ENCODE assay signal across 12 cellular contexts in genomic region chr1:27562483-27563406, GRCh38. TPM values are rescaled to one million over a fixed set of nuclear protein-coding genes. Genes with fewer than 3 reads are reported as not detected.
DNase-seq lines count a peak whose midpoint lies in the region; ATAC-seq, FAIRE-seq and TF ChIP-seq lines count a peak whose summit lies in the region.
"Had no signal": no experiment of that assay in that cellular context is flagged by ENCODE, and none has a peak within 500 bp of the region (broad histone marks: within the 10 kb centered on the region; RNA-seq: fewer than 3 reads in every experiment).

No MANE protein-coding gene starts in this region.

- H2BK15ac ChIP-seq in H1 (ENCODE audit: low read length), result peak overlapping the region; percentile 89; the same call in 1 of the 2 replicates

- H2BK5ac ChIP-seq in H1 (ENCODE audit: low read depth, low read length), result no peak overlapping the region

- H3K4me3 Mint-ChIP-seq in CD8-positive, alpha-beta T cell, result no peak overlapping the region

- peaks cover 20% of the 10 kb centered on the region for H3K79me1 ChIP-seq in H1 (ENCODE audit: low read depth, low read length)

- no peak for TF ChIP-seq RAD21 in H1 (IDR thresholded peaks at IDR 0.05 in 1 of 2, conservative IDR thresholded peaks at IDR 0.05 in 1 of 2; ENCODE audit: low read depth in 2 of 2, low read length in 2 of 2)

- peaks cover under 1% of the 10 kb centered on the region for H3K36me3 Mint-ChIP-seq in CD8-positive, alpha-beta T cell

- intact Hi-C loops in CD8-positive, alpha-beta T cell (cut with DNase I, micrococcal nuclease), result no loop called here

- no peak overlapping the region for H4K5ac ChIP-seq in H1 (ENCODE audit: insufficient read length, low read depth, low read length)

- H3K9me3 ChIP-seq in H1 (ENCODE audit: insufficient read depth in 2 of 2, low read depth in 1 of 2, low read length in 1 of 2), result no peaks in the 10 kb centered on the region
- H3K9me3 ChIP-seq in mucosa of stomach (ENCODE audit: control insufficient read depth, low read length), result no peaks in the 10 kb centered on the region
- no peaks in the 10 kb centered on the region for H3K9me3 ChIP-seq in CD8-positive, alpha-beta T cell (ENCODE audit: low read length)
- H3K9me3 ChIP-seq in HAP-1, result no peaks in the 10 kb centered on the region

- no peak overlapping the region for H4K91ac ChIP-seq in H1 (replicated peaks; ENCODE audit: insufficient read length, low read length)

- no peak overlapping the region for H3K4ac ChIP-seq in H1 (replicated peaks; ENCODE audit: insufficient read length, low read depth, low read length)

- no peak overlapping the region for H3K27ac Mint-ChIP-seq in CD8-positive, alpha-beta T cell

- H3K4me1 Mint-ChIP-seq in CD8-positive, alpha-beta T cell (ENCODE audit: low read depth), result peaks cover 20% of the 10 kb centered on the region

- no peak overlapping the region for H3K9ac ChIP-seq in H1 (replicated peaks in 1 of 4; ENCODE audit: extremely low read depth in 1 of 4, low read depth in 3 of 4, low read length in 3 of 4)
- H3K9ac ChIP-seq in mucosa of stomach (ENCODE audit: low read length), result peak overlapping the region; percentile 72

- no peak overlapping the region for H2BK20ac ChIP-seq in H1 (ENCODE audit: low read length)

- H4K8ac ChIP-seq in H1 (ENCODE audit: extremely low read depth, insufficient read depth, low read length), result no peak overlapping the region

- no peak overlapping the region for H3K14ac ChIP-seq in H1 (ENCODE audit: insufficient read length)

- no peak overlapping the region for H3K23ac ChIP-seq in H1 (ENCODE audit: insufficient read length)

- TF ChIP-seq POLR2A in H1 (IDR thresholded peaks at IDR 0.05; ENCODE audit: control extremely low read depth in 1 of 2, low read depth in 2 of 2, low read length in 2 of 2), result no peak

- H2AK5ac ChIP-seq in H1 (ENCODE audit: low read depth, low read length), result no peak overlapping the region

- no peak overlapping the region for H3K27ac ChIP-seq in H1 (ENCODE audit: low read depth, low read length)
- H3K27ac ChIP-seq in substantia nigra (ENCODE audit: low read depth, low read length, poor library complexity, severe bottlenecking), result peak overlapping the region; percentile 38
- H3K27ac ChIP-seq in CD8-positive, alpha-beta T cell (ENCODE audit: low read depth, low read length), result no peak overlapping the region

- FAIRE-seq in HTR-8/SVneo (lab: Jason Lieb, UNC) (peak; percentile 90), H1 (lab: Jason Lieb, UNC) (no peak)

- in situ Hi-C loops in HAP-1 (cut with MboI; ENCODE audit: low sequenced_read_pairs), result no loop called here

- no peak overlapping the region for H2BK120ac ChIP-seq in H1 (replicated peaks; ENCODE audit: low read depth, low read length)

- H3K4me2 ChIP-seq in H1 (ENCODE audit: insufficient read depth in 1 of 2, low read depth in 2 of 2, low read length in 2 of 2), result no peak overlapping the region

- no peak overlapping the region for H3K4me3 ChIP-seq in H1 (ENCODE audit: extremely low read depth in 1 of 4, insufficient read depth in 2 of 4, low read depth in 3 of 4, low read length in 4 of 4)
- H3K4me3 ChIP-seq in mucosa of stomach (ENCODE audit: low read length), result no peak overlapping the region
- H3K4me3 ChIP-seq in CD8-positive, alpha-beta T cell (ENCODE audit: low read depth, low read length), result no peak overlapping the region
- H3K4me3 ChIP-seq in HAP-1, result no peak overlapping the region

- no peaks in the 10 kb centered on the region for H3K27me3 Mint-ChIP-seq in CD8-positive, alpha-beta T cell (ENCODE audit: low read depth)

- no peaks in the 10 kb centered on the region for H3K23me2 ChIP-seq in H1 (ENCODE audit: low read depth, low read length)

- peak overlapping the region; percentile 19; the same call in 1 of the 2 replicates for H2BK12ac ChIP-seq in H1 (ENCODE audit: low read depth, low read length)

- CTCF ChIA-PET in H1 (lab: Charles Lee; ENCODE audit: partially characterized antibody), result interaction anchor here (0.6 to 56.1 kb wide), 11 partner anchors 0 to 696 kb away, joined by 3 to 1807 read pairs (median 4); partner anchors contain the start of gene AHDC1
- CTCF ChIA-PET in CD8-positive, alpha-beta T cell (lab: Charles Lee), result interaction anchor here (2.2 kb wide), 1 partner anchor 43 kb away, joined by 6 read pairs; no protein-coding TSS in a partner anchor

- POLR2A ChIA-PET in H1 (lab: Charles Lee; ENCODE audit: partially characterized antibody), result interaction anchor here (0.7 to 25.0 kb wide), 5 partner anchors 1 to 124 kb away, joined by 3 to 350 read pairs (median 7); no protein-coding TSS in a partner anchor
- POLR2A ChIA-PET in CD8-positive, alpha-beta T cell (lab: Charles Lee), result no interaction called here

- H2AFZ ChIP-seq in H1 (ENCODE audit: low read length), result no peak overlapping the region

- peaks cover 14 to 28% of the 10 kb centered on the region in 2 experiments for H4K20me1 ChIP-seq in H1 (replicated peaks in 1 of 2; ENCODE audit: control insufficient read depth in 1 of 2, insufficient read depth in 2 of 2, low read length in 2 of 2)

- no peak for TF ChIP-seq EP300 in H1 (IDR thresholded peaks at IDR 0.05; ENCODE audit: borderline replicate concordance in 1 of 2, low read depth in 2 of 2, low read length in 2 of 2)

- no peak overlapping the region for H3K56ac ChIP-seq in H1 (replicated peaks; ENCODE audit: insufficient read length, low read depth, low read length)

- no peak for ATAC-seq in GM21529 (IDR thresholded peaks at IDR 0.05; ENCODE audit: unreplicated experiment)
- no peak for ATAC-seq in CD8-positive, alpha-beta T cell

- DNase-seq in HTR-8/SVneo (ENCODE audit: insufficient read length, low spot score), result no peak
- DNase-seq in H1 (ENCODE audit: low read depth in 1 of 2, low spot score in 2 of 2), result no peak
- DNase-seq in substantia nigra (lab: John Stamatoyannopoulos, UW), result no peak
- DNase-seq in HuH-7 (ENCODE audit: low spot score), result no peak
- DNase-seq in CD8-positive, alpha-beta T cell, result no peak
- DNase-seq in HAP-1 (ENCODE audit: low spot score in 2 of 2), result no peak
- DNase-seq: dermis blood vessel endothelial cell; NCI-H748 treated with DMSO at 0.1 percent for 48 hours; stimulated activated CD4-positive, alpha-beta T cell treated with anti-CD3 and anti-CD28 coated beads, Interleukin-15, amount 100 ng/mL, for 24 hours; T1000 had no signal

- H3K18ac ChIP-seq in H1 (ENCODE audit: extremely low read depth, low read length), result no peak overlapping the region

- peaks cover 0 to 44% of the 10 kb centered on the region in 2 experiments; a peak in 2 of 4 replicates for H3K79me2 ChIP-seq in H1 (ENCODE audit: control insufficient read depth in 1 of 2, insufficient read depth in 2 of 2, low read length in 2 of 2)

- 83% methylated on average over 19 of the region's 19 CpGs; no CpG with 5 or more reads in 1 of the 2 experiments for WGBS in H1 (ENCODE audit: extremely low coverage in 1 of 2, insufficient coverage in 1 of 2, insufficient read length in 1 of 2, insufficient replicate concordance in 2 of 2, low coverage in 1 of 2, low lambda C conversion rate in 2 of 2, missing lambda C conversion rate in 1 of 2), 2 experiments

- no peaks in the 10 kb centered on the region; a peak in 1 of 7 replicates for H3K27me3 ChIP-seq in H1 (replicated peaks in 1 of 4; ENCODE audit: control insufficient read depth in 3 of 4, extremely low read depth in 1 of 4, insufficient read depth in 3 of 4, low read length in 3 of 4)
- H3K27me3 ChIP-seq in mucosa of stomach (ENCODE audit: control insufficient read depth, insufficient read depth, low read length), result no peaks in the 10 kb centered on the region
- no peaks in the 10 kb centered on the region for H3K27me3 ChIP-seq in CD8-positive, alpha-beta T cell (ENCODE audit: insufficient read depth, low read length)
- no peaks in the 10 kb centered on the region for H3K27me3 ChIP-seq in HAP-1 (ENCODE audit: low read depth)

- no peaks in the 10 kb centered on the region for H3K9me3 Mint-ChIP-seq in CD8-positive, alpha-beta T cell

- H3K36me3 ChIP-seq in H1 (ENCODE audit: control insufficient read depth in 2 of 4, insufficient read depth in 4 of 4, low read length in 3 of 4) (no peaks in the 10 kb centered on the region; a peak in 1 of 8 replicates), mucosa of stomach (ENCODE audit: control insufficient read depth, insufficient read depth, low read length) (no peaks in the 10 kb centered on the region), HAP-1 (replicated peaks) (no peaks in the 10 kb centered on the region)
- H3K36me3 ChIP-seq in CD8-positive, alpha-beta T cell (ENCODE audit: insufficient read depth, low read length), result no peaks in the 10 kb centered on the region

- H3K4me1 ChIP-seq in H1 (replicated peaks in 1 of 4; ENCODE audit: control insufficient read depth in 3 of 4, insufficient read depth in 4 of 4, low read length in 3 of 4) (peaks cover 3 to 69% (median 44%) of the 10 kb centered on the region in 4 experiments), mucosa of stomach (ENCODE audit: control insufficient read depth, insufficient read depth, low read length) (peaks cover 91% of the 10 kb centered on the region), HAP-1 (no peaks in the 10 kb centered on the region; the same call in 1 of the 2 replicates)
- peaks cover 4% of the 10 kb centered on the region for H3K4me1 ChIP-seq in CD8-positive, alpha-beta T cell (ENCODE audit: insufficient read depth, low read length)

- TF ChIP-seq CTCF in H1 (IDR thresholded peaks at IDR 0.05; ENCODE audit: control extremely low read depth in 1 of 3, insufficient read depth in 1 of 3, low read depth in 1 of 3, low read length in 3 of 3), result no peak
- no peak for TF ChIP-seq CTCF in CD8-positive, alpha-beta T cell (IDR thresholded peaks at IDR 0.05)

TF ChIP-seq in H1, 55 proteins besides CTCF, POLR2A, EP300 and RAD21 (continues in another document):
- TF ChIP-seq FOSL1 (IDR thresholded peaks at IDR 0.05; ENCODE audit: insufficient read depth, low read depth, low read length) (no peak), CBX5 (IDR thresholded peaks at IDR 0.05; ENCODE audit: low read depth, low read length) (no peak), SRF (IDR thresholded peaks at IDR 0.05; ENCODE audit: low read depth, low read length) (no peak), SP1 (IDR thresholded peaks at IDR 0.05; ENCODE audit: low read depth, low read length) (no peak), KDM4A (IDR thresholded peaks at IDR 0.05; ENCODE audit: low read depth, low read length, severe bottlenecking) (no peak), SIX5 (IDR thresholded peaks at IDR 0.05; ENCODE audit: low read depth, low read length) (no peak), CREB1 (IDR thresholded peaks at IDR 0.05) (no peak), ASH2L (IDR thresholded peaks at IDR 0.05; ENCODE audit: low read length) (no peak)

RNA-seq across cellular contexts. Expression of gene AHDC1, which starts 41.2 kb away (rescaled TPM):
- total RNA-seq in H1 (2021; fragmentation: NEBNext Ultra II Directional; extraction: Animal tissue kit (Norgen Biotek cat#: 25700)), result 35.1 and 39.4 TPM in 2 replicates
- polyA plus RNA-seq in H1 (2011; rRNA removed), result 4.4 and 8.6 TPM in 2 replicates
- 3.3 TPM for polyA plus RNA-seq in H1 (2011; cell fraction: cytosol; rRNA removed)
- 17.1 TPM for polyA plus RNA-seq in H1 (2011; cell fraction: nucleus; rRNA removed)
- 18.4 to 23.0 TPM (median 21.1 TPM) in 4 replicates for polyA plus RNA-seq in H1 (2012, experiment 1 of 2)
- 17.0 TPM for polyA plus RNA-seq in H1 (2012, experiment 2 of 2)
- polyA plus RNA-seq in H1 (2013, experiment 1 of 2), result 11.2 TPM
- 11.1 TPM for polyA plus RNA-seq in H1 (2013, experiment 2 of 2)
- polyA minus RNA-seq in H1 (2011; rRNA and poly(A)+ RNA removed), result 4.4 and 6.1 TPM in 2 replicates
- 11.9 TPM for polyA minus RNA-seq in H1 (2011; cell fraction: cytosol; rRNA and poly(A)+ RNA removed)
- polyA minus RNA-seq in H1 (2011; cell fraction: nucleus; rRNA and poly(A)+ RNA removed), result 10.5 TPM
- 10 to 100 TPM; 19.5 to 21.1 TPM for total RNA-seq in CD8-positive, alpha-beta T cell
